Comparison of ENCODE assay signal across 12 cellular contexts in the genomic region with DNA sequence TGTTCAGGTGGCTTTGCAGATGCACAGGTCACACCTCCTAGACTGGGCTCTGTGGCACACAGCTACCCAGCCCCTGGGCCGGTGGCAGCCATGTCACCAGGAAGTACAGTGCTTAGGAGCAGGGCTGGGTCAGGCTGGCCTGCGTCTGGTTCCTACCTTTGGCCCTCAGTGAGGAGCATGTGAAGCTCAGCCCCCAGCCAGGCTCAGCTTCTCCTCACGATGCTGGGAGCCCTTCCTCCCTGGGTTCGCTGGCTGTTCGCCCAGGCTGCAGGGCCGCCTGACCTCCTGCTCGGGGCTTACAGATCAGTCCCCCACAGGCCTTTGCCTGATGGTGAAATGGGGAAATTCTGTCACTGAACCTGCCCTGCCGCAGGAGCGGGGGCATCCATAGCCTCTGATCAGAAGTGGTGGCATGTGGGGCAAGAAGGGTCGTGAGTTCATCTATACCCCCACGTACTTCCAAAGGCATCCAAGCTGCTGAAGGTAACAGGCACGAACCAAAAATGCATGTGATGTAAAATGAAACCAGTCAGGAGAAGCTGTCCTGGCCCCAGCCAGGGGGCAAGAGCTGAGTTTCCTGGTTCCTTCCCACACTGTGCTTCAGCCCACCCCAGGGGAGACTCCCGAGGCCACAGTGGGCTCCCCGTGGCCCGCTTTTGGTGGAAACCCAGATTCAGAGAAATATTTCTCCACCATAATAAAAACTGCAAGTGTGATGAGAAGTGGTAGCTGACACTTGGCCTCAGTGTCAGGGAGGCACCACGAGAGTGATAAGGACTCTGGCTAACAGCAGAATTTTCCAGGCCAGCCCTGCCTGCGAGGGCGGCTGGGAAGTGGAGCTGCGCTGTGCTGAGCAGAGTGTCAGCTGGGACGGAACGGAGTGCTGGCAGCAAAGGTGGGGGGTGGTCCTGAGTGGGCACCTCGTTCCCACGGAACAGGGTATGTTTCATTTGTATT. TPM values are rescaled to one million over a fixed set of nuclear protein-coding genes. Genes with fewer than 3 reads are reported as not detected.
DNase-seq lines count a peak whose midpoint lies in the region; ATAC-seq and TF ChIP-seq lines count a peak whose summit lies in the region.
"Had no signal": no experiment of that assay in that cellular context is flagged by ENCODE, and none has a peak within 500 bp of the region (broad histone marks: within the 10 kb centered on the region; RNA-seq: fewer than 3 reads in every experiment).

No MANE protein-coding gene starts in this region.

- no peaks in the 10 kb centered on the region for H3K9me2 ChIP-seq in PC-3 (replicated peaks; ENCODE audit: low read length)

- no peaks in the 10 kb centered on the region for H3K9me3 ChIP-seq in PC-3 (ENCODE audit: low read length)

- H3K79me2 ChIP-seq in PC-3 (ENCODE audit: low read length), result no peaks in the 10 kb centered on the region

- H3K9ac ChIP-seq in PC-3 (ENCODE audit: low read length), result no peak overlapping the region

- no peak overlapping the region for H2AFZ ChIP-seq in PC-3 (ENCODE audit: low read length)

- no peak for ATAC-seq in activated T-cell treated with anti-CD3 and anti-CD28 coated beads, Interleukin-2, amount 50 U/mL, for 72 hours (replicated peaks in 1 of 2)
- ATAC-seq in activated CD8-positive, alpha-beta T cell treated with anti-CD3 and anti-CD28 coated beads for 36 hours, result no peak
- no peak for ATAC-seq in PC-3

- peaks cover 51% of the 10 kb centered on the region for H3K4me1 Mint-ChIP-seq in activated T-cell treated with anti-CD3 and anti-CD28 coated beads, Interleukin-2, amount 50 U/mL, for 72 hours (ENCODE audit: low read depth)
- H3K4me1 Mint-ChIP-seq in activated CD8-positive, alpha-beta T cell treated with anti-CD3 and anti-CD28 coated beads for 36 hours (ENCODE audit: low read depth), result peaks cover 32% of the 10 kb centered on the region

- H3F3A ChIP-seq in PC-3 (ENCODE audit: low read length, unreplicated experiment), result no peaks in the 10 kb centered on the region

- no peaks in the 10 kb centered on the region for H3K36me3 ChIP-seq in PC-3 (ENCODE audit: low read depth, low read length)

- H3K4me2 ChIP-seq in PC-3 (ENCODE audit: low read length), result no peak overlapping the region

- H3K27ac ChIP-seq in temporal lobe (ENCODE audit: low read depth, low read length) (peak overlapping the region; percentile 70), PC-3 (ENCODE audit: low read length) (no peak overlapping the region)

- peak overlapping the region; percentile 96 for H3K27ac Mint-ChIP-seq in activated T-cell treated with anti-CD3 and anti-CD28 coated beads, Interleukin-2, amount 50 U/mL, for 72 hours
- peak overlapping the region; percentile 69 for H3K27ac Mint-ChIP-seq in activated CD8-positive, alpha-beta T cell treated with anti-CD3 and anti-CD28 coated beads for 36 hours
- H3K27ac Mint-ChIP-seq: activated naive CD8-positive, alpha-beta T cell had no signal

- peaks cover 2 to 9% of the 10 kb centered on the region in 2 donors for H3K36me3 Mint-ChIP-seq in activated T-cell treated with anti-CD3 and anti-CD28 coated beads, Interleukin-2, amount 50 U/mL, for 72 hours (ENCODE audit: insufficient read depth in 2 of 2)
- H3K36me3 Mint-ChIP-seq in activated CD8-positive, alpha-beta T cell treated with anti-CD3 and anti-CD28 coated beads for 36 hours (ENCODE audit: low read depth), result peaks cover 6% of the 10 kb centered on the region

- peaks cover 0 to 2% of the 10 kb centered on the region in 2 donors for H3K9me3 Mint-ChIP-seq in activated T-cell treated with anti-CD3 and anti-CD28 coated beads, Interleukin-2, amount 50 U/mL, for 72 hours
- no peaks in the 10 kb centered on the region for H3K9me3 Mint-ChIP-seq in activated CD8-positive, alpha-beta T cell treated with anti-CD3 and anti-CD28 coated beads for 36 hours
- H3K9me3 Mint-ChIP-seq: naive B cell had no signal

- CTCF ChIA-PET in activated CD8-positive, alpha-beta T cell treated with anti-CD3 and anti-CD28 coated beads for 36 hours (lab: Charles Lee), result interaction anchor here (0.8 to 2.5 kb wide), 7 partner anchors 21 to 351 kb away, joined by 3 to 8 read pairs (median 3); no protein-coding TSS in a partner anchor
- CTCF ChIA-PET in PC-3 (lab: Charles Lee), result no interaction called here

- no peak for TF ChIP-seq CTCF in activated CD8-positive, alpha-beta T cell treated with anti-CD3 and anti-CD28 coated beads for 36 hours (IDR thresholded peaks at IDR 0.05)
- no peak for TF ChIP-seq CTCF in PC-3 (conservative IDR thresholded peaks at IDR 0.05; ENCODE audit: low read depth, low read length)

- H3K27me3 ChIP-seq in PC-3 (ENCODE audit: low read length), result no peaks in the 10 kb centered on the region

- H3K4me1 ChIP-seq in PC-3 (ENCODE audit: insufficient read depth, low read length), result 0 out of 2 replicates have a peak, but pooled peaks cover 5% of the 10 kb centered on the region

- POLR2A ChIA-PET in activated CD8-positive, alpha-beta T cell treated with anti-CD3 and anti-CD28 coated beads for 36 hours (lab: Charles Lee), result interaction anchor here (0.7 to 1.1 kb wide), 4 partner anchors 12 to 213 kb away, joined by 3 read pairs; a partner anchor contains a TSS
- POLR2A ChIA-PET in PC-3 (lab: Charles Lee; ENCODE audit: unreplicated experiment), result no interaction called here

- DNase-seq in activated T-cell treated with anti-CD3 and anti-CD28 coated beads, Interleukin-2, amount 50 U/mL, for 72 hours, result no peak
- DNase-seq in activated T-cell treated with anti-CD3 and anti-CD28 coated beads for 4 hours (no peak), left kidney (ENCODE audit: low read depth, low spot score) (peak; percentile 55), GOT3 (lab: John Stamatoyannopoulos, UW) (no peak), PC-3 (no peak)
- DNase-seq in activated CD8-positive, alpha-beta T cell treated with anti-CD3 and anti-CD28 coated beads for 36 hours, result no peak
- DNase-seq in stimulated activated CD4-positive, alpha-beta T cell treated with anti-CD3 and anti-CD28 coated beads, Interleukin-12 subunit alpha, Interleukin-12 subunit beta, amount 100 ng/mL, for 4 hours, result no peak
- DNase-seq: HCEC 1CT; naive B cell; stimulated activated CD4-positive, alpha-beta T cell treated with anti-CD3 and anti-CD28 coated beads, Interleukin-2, amount 100 ng/mL, for 24 hours had no signal

- no TSS peak for BruUV-seq in PC-3 (replicated peaks; lab: Mats Ljungman, UMichigan)

- H3K27me3 Mint-ChIP-seq in activated T-cell treated with anti-CD3 and anti-CD28 coated beads, Interleukin-2, amount 50 U/mL, for 72 hours (ENCODE audit: low read depth), result no peaks in the 10 kb centered on the region
- no peaks in the 10 kb centered on the region for H3K27me3 Mint-ChIP-seq in activated CD8-positive, alpha-beta T cell treated with anti-CD3 and anti-CD28 coated beads for 36 hours
- H3K27me3 Mint-ChIP-seq: activated naive CD8-positive, alpha-beta T cell; naive B cell had no signal

- intact Hi-C loops in activated CD8-positive, alpha-beta T cell treated with anti-CD3 and anti-CD28 coated beads for 36 hours (cut with micrococcal nuclease), result no loop called here
- intact Hi-C loops in PC-3 (cut with micrococcal nuclease), result no loop called here

- H3K4me3 Mint-ChIP-seq in activated T-cell treated with anti-CD3 and anti-CD28 coated beads, Interleukin-2, amount 50 U/mL, for 72 hours, result peak overlapping the region; percentile 46 to 81
- H3K4me3 Mint-ChIP-seq in activated CD8-positive, alpha-beta T cell treated with anti-CD3 and anti-CD28 coated beads for 36 hours, result no peak overlapping the region
- H3K4me3 Mint-ChIP-seq: activated naive CD8-positive, alpha-beta T cell had no signal

- H4K20me1 ChIP-seq in PC-3 (ENCODE audit: low read length), result no peaks in the 10 kb centered on the region

- no peak overlapping the region for H3K4me3 ChIP-seq in PC-3 (ENCODE audit: low read length)

RNA-seq across cellular contexts. Expression of a gene that starts 22.8 kb away (rescaled TPM):
- total RNA-seq in activated T-cell treated with anti-CD3 and anti-CD28 coated beads, Interleukin-2, amount 50 U/mL, for 72 hours, result 10 to 100 TPM; 10.6 to 10.8 TPM
- total RNA-seq in activated CD8-positive, alpha-beta T cell treated with anti-CD3 and anti-CD28 coated beads for 36 hours, result 1 to 10 TPM; 6.2 to 7.4 TPM
- total RNA-seq in temporal lobe (4.2 TPM), PC-3 (2014; rRNA removed) (7.4 and 8.1 TPM in 2 replicates)

RNA-seq across cellular contexts. Expression of a gene that starts 43.7 kb away (rescaled TPM):
- 100 to 1,000 TPM in 1 of 2 donors, 10 to 100 TPM in 1; 99.2 to 113 TPM for total RNA-seq in activated T-cell treated with anti-CD3 and anti-CD28 coated beads, Interleukin-2, amount 50 U/mL, for 72 hours
- 10 to 100 TPM; 68.4 to 70.5 TPM for total RNA-seq in activated CD8-positive, alpha-beta T cell treated with anti-CD3 and anti-CD28 coated beads for 36 hours
- total RNA-seq in temporal lobe, result 25.6 TPM
- total RNA-seq in PC-3 (2014; rRNA removed), result 106 and 133 TPM in 2 replicates
